ENCODE assay signal across 15 cellular contexts in genomic region chr16:718922-719321, GRCh38. TPM values are rescaled to one million over a fixed set of nuclear protein-coding genes. Genes with fewer than 3 reads are reported as not detected.
DNase-seq lines count a peak whose midpoint lies in the region; ATAC-seq and TF ChIP-seq lines count a peak whose summit lies in the region.
"Had no signal": no experiment of that assay in that cellular context is flagged by ENCODE, and none has a peak within 500 bp of the region (broad histone marks: within the 10 kb centered on the region; RNA-seq: fewer than 3 reads in every experiment).

No MANE protein-coding gene starts in this region.

- H2AK5ac ChIP-seq in IMR-90 (ENCODE audit: low read depth, low read length), result no peak overlapping the region; the same call in 1 of the 2 replicates

- H2BK120ac ChIP-seq in IMR-90 (ENCODE audit: low read depth, low read length), result no peak overlapping the region

- H3K4me3 Mint-ChIP-seq in CD4-positive, CD25-positive, alpha-beta regulatory T cell, result peak overlapping the region; percentile 86 to 93 (median 90)
- peak overlapping the region; percentile 68 for H3K4me3 Mint-ChIP-seq in activated naive CD8-positive, alpha-beta T cell treated with anti-CD3 and anti-CD28 coated beads for 36 hours
- peak overlapping the region; percentile 61 to 95 (median 84) for H3K4me3 Mint-ChIP-seq in naive thymus-derived CD8-positive, alpha-beta T cell

- no peak overlapping the region for H4K8ac ChIP-seq in IMR-90 (ENCODE audit: low read depth in 2 of 2, low read length in 2 of 2)

- no peak overlapping the region for H3K4me2 ChIP-seq in IMR-90 (ENCODE audit: low read depth, low read length)

- H3K27ac Mint-ChIP-seq in CD4-positive, CD25-positive, alpha-beta regulatory T cell, result peak overlapping the region; percentile 42 to 86 (median 58)
- peak overlapping the region; percentile 62 for H3K27ac Mint-ChIP-seq in activated naive CD8-positive, alpha-beta T cell treated with anti-CD3 and anti-CD28 coated beads for 36 hours
- H3K27ac Mint-ChIP-seq in naive thymus-derived CD8-positive, alpha-beta T cell, result peak overlapping the region; percentile 32 to 90 (median 78)

- H3K14ac ChIP-seq in IMR-90 (replicated peaks; ENCODE audit: low read depth, low read length), result no peak overlapping the region

- no peak for ATAC-seq in CD4-positive, CD25-positive, alpha-beta regulatory T cell (ENCODE audit: low read depth in 2 of 2)
- ATAC-seq in IMR-90 (ENCODE audit: low read depth), result no peak
- ATAC-seq in naive thymus-derived CD8-positive, alpha-beta T cell, result no peak

- no peaks in the 10 kb centered on the region for H3K9me3 ChIP-seq in CD4-positive, CD25-positive, alpha-beta regulatory T cell (ENCODE audit: control insufficient read depth in 2 of 2, low read length in 2 of 2)
- no peaks in the 10 kb centered on the region for H3K9me3 ChIP-seq in IMR-90 (ENCODE audit: control insufficient read depth, insufficient read depth, low read length)
- H3K9me3 ChIP-seq: stomach had no signal

- H2AFZ ChIP-seq in IMR-90 (replicated peaks; ENCODE audit: low read length, poor library complexity), result peak overlapping the region; percentile 43

- no peak for TF ChIP-seq RAD21 in IMR-90 (IDR thresholded peaks at IDR 0.05; ENCODE audit: low read length)

- TF ChIP-seq POLR2A in IMR-90 (IDR thresholded peaks at IDR 0.05; ENCODE audit: low read depth, low read length) (no peak), lower leg skin (IDR thresholded peaks at IDR 0.05) (no peak)

- BruUV-seq in IMR-90 (replicated peaks; lab: Mats Ljungman, UMichigan), result no TSS peak

- peaks cover 56% of the 10 kb centered on the region for H3K4me1 ChIP-seq in CD4-positive, CD25-positive, alpha-beta regulatory T cell (ENCODE audit: control insufficient read depth, insufficient read depth, low read length, poor library complexity, severe bottlenecking)
- H3K4me1 ChIP-seq in IMR-90 (ENCODE audit: control insufficient read depth, insufficient read depth, low read length), result peaks cover 21% of the 10 kb centered on the region

- no peak overlapping the region for H3K56ac ChIP-seq in IMR-90 (ENCODE audit: extremely low read depth, insufficient read depth, low read length)

- no peak overlapping the region for H3K4ac ChIP-seq in IMR-90 (ENCODE audit: low read depth, low read length)

- no peak for TF ChIP-seq CTCF in IMR-90 (conservative IDR thresholded peaks at IDR 0.05; ENCODE audit: low read depth, low read length)
- no peak for TF ChIP-seq CTCF in lower leg skin (IDR thresholded peaks at IDR 0.05)

- H2BK5ac ChIP-seq in IMR-90 (ENCODE audit: low read depth, low read length, poor library complexity, severe bottlenecking), result no peak overlapping the region

- H4K91ac ChIP-seq in IMR-90 (ENCODE audit: insufficient read depth, low read depth, low read length), result no peak overlapping the region

- POLR2A ChIA-PET in IMR-90 (lab: Charles Lee; ENCODE audit: unreplicated experiment), result no interaction called here
- POLR2A ChIA-PET in naive thymus-derived CD8-positive, alpha-beta T cell (lab: Charles Lee), result interaction anchor here (1.2 to 21.0 kb wide), 3 partner anchors 16 to 69 kb away, joined by 3 to 411 read pairs (median 21); partner anchors contain the start of genes CCDC78, CHTF18, CIAO3 and HAGHL

- peaks cover 5% of the 10 kb centered on the region for H3K27me3 Mint-ChIP-seq in CD4-positive, CD25-positive, alpha-beta regulatory T cell
- peaks cover 3% of the 10 kb centered on the region for H3K27me3 Mint-ChIP-seq in activated naive CD8-positive, alpha-beta T cell treated with anti-CD3 and anti-CD28 coated beads for 36 hours
- no peaks in the 10 kb centered on the region for H3K27me3 Mint-ChIP-seq in naive thymus-derived CD8-positive, alpha-beta T cell

- no peaks in the 10 kb centered on the region for H3K9me1 ChIP-seq in IMR-90 (ENCODE audit: insufficient read depth, low read length)

- H4K20me1 ChIP-seq in IMR-90 (ENCODE audit: insufficient read depth, low read length), result peaks cover 7% of the 10 kb centered on the region

- no peaks in the 10 kb centered on the region for H3K36me3 Mint-ChIP-seq in CD4-positive, CD25-positive, alpha-beta regulatory T cell
- H3K36me3 Mint-ChIP-seq in activated naive CD8-positive, alpha-beta T cell treated with anti-CD3 and anti-CD28 coated beads for 36 hours, result no peaks in the 10 kb centered on the region
- no peaks in the 10 kb centered on the region for H3K36me3 Mint-ChIP-seq in naive thymus-derived CD8-positive, alpha-beta T cell

- H3K23ac ChIP-seq in IMR-90 (ENCODE audit: low read depth, low read length), result no peak overlapping the region

- CTCF ChIA-PET in IMR-90 (lab: Yijun Ruan, JAX), result interaction anchor here (0.6 kb wide), 1 partner anchor 9 kb away, joined by 3 read pairs; no protein-coding TSS in a partner anchor

- no peak for DNase-seq in CD4-positive, CD25-positive, alpha-beta regulatory T cell
- DNase-seq in IMR-90 (no peak), anterior cingulate cortex (lab: John Stamatoyannopoulos, UW) (no peak), NCI-H345 treated with DMSO at 0.1 percent for 48 hours (lab: John Stamatoyannopoulos, UW; ENCODE audit: unreplicated experiment) (no peak), lower leg skin (ENCODE audit: low spot score in 2 of 2) (no peak)
- DNase-seq in activated naive CD8-positive, alpha-beta T cell treated with anti-CD3 and anti-CD28 coated beads for 36 hours, result no peak
- DNase-seq in naive thymus-derived CD8-positive, alpha-beta T cell, result no peak
- no peak for DNase-seq in stimulated activated CD4-positive, alpha-beta T cell treated with anti-CD3 and anti-CD28 coated beads, Interleukin-4, amount 100 ng/mL, for 4 hours
- DNase-seq: activated CD4-positive, alpha-beta T cell treated with anti-CD3 and anti-CD28 coated beads, Interleukin-2, amount 50 U/mL, for 4 hours; aorta; head of caudate nucleus; NCI-H1694; stimulated activated CD4-positive, alpha-beta T cell treated with anti-CD3 and anti-CD28 coated beads, Interleukin-2, amount 100 ng/mL, for 24 hours; stomach had no signal

- dilution Hi-C loops in IMR-90 (cut with HindIII; ENCODE audit: low sequenced_read_pairs, unreplicated experiment), result no loop called here

- no peaks in the 10 kb centered on the region for H3K36me3 ChIP-seq in CD4-positive, CD25-positive, alpha-beta regulatory T cell (ENCODE audit: control insufficient read depth, insufficient read depth, low read length)
- H3K36me3 ChIP-seq in IMR-90 (ENCODE audit: control insufficient read depth, insufficient read depth, low read length), result peaks cover 1% of the 10 kb centered on the region; the same call in 1 of the 2 replicates

- 86% methylated on average over 5 of the region's 6 CpGs; no CpG with 5 or more reads in 1 of the 2 experiments for WGBS in IMR-90 (ENCODE audit: extremely low coverage in 2 of 2, insufficient read length in 1 of 2), 2 experiments
- WGBS in lower leg skin, 2 donors, result 77 to 86% methylated on average over 6 of the region's 6 CpGs

- no peak overlapping the region for H2BK15ac ChIP-seq in IMR-90 (ENCODE audit: low read depth, low read length)

- H2BK20ac ChIP-seq in IMR-90 (ENCODE audit: low read depth, low read length), result no peak overlapping the region

- no peaks in the 10 kb centered on the region for H3K27me3 ChIP-seq in CD4-positive, CD25-positive, alpha-beta regulatory T cell (ENCODE audit: control insufficient read depth, insufficient read depth, low read length)
- H3K27me3 ChIP-seq in IMR-90 (ENCODE audit: control insufficient read depth, insufficient read depth, low read length), result no peaks in the 10 kb centered on the region

- no peak overlapping the region for H3K18ac ChIP-seq in IMR-90 (ENCODE audit: low read depth, low read length)

- in situ Hi-C loops in IMR-90 (cut with MboI; ENCODE audit: low sequenced_read_pairs), result loop anchor here (25.0 kb wide), 1 partner anchor 343 kb away; the partner anchor contains the start of gene SSTR5

- peaks cover 0 to 46% (median 10%) of the 10 kb centered on the region in 4 donors for H3K4me1 Mint-ChIP-seq in CD4-positive, CD25-positive, alpha-beta regulatory T cell
- peaks cover 20% of the 10 kb centered on the region for H3K4me1 Mint-ChIP-seq in activated naive CD8-positive, alpha-beta T cell treated with anti-CD3 and anti-CD28 coated beads for 36 hours
- H3K4me1 Mint-ChIP-seq in naive thymus-derived CD8-positive, alpha-beta T cell, result peaks cover 21 to 53% (median 44%) of the 10 kb centered on the region in 4 donors

- H3K79me1 ChIP-seq in IMR-90 (ENCODE audit: low read depth in 1 of 2, low read length in 2 of 2), result peaks cover 13 to 23% of the 10 kb centered on the region in 2 experiments

- H3K27ac ChIP-seq in CD4-positive, CD25-positive, alpha-beta regulatory T cell (ENCODE audit: insufficient read depth, low read length, poor library complexity, severe bottlenecking), result no peak overlapping the region
- no peak overlapping the region for H3K27ac ChIP-seq in IMR-90 (ENCODE audit: insufficient read depth, low read length)
- H3K27ac ChIP-seq: stomach had no signal

- H3K9me3 Mint-ChIP-seq in CD4-positive, CD25-positive, alpha-beta regulatory T cell, result no peaks in the 10 kb centered on the region
- no peaks in the 10 kb centered on the region for H3K9me3 Mint-ChIP-seq in activated naive CD8-positive, alpha-beta T cell treated with anti-CD3 and anti-CD28 coated beads for 36 hours
- no peaks in the 10 kb centered on the region for H3K9me3 Mint-ChIP-seq in naive thymus-derived CD8-positive, alpha-beta T cell

- H3K4me3 ChIP-seq in CD4-positive, CD25-positive, alpha-beta regulatory T cell (ENCODE audit: low read depth, low read length), result no peak overlapping the region
- no peak overlapping the region for H3K4me3 ChIP-seq in IMR-90 (ENCODE audit: insufficient read depth, low read depth, low read length)
- no peak overlapping the region for H3K4me3 ChIP-seq in lower leg skin (ENCODE audit: low read depth, poor library complexity, severe bottlenecking)
- H3K4me3 ChIP-seq: stomach had no signal

- H3K9ac ChIP-seq in IMR-90 (ENCODE audit: low read depth, low read length), result no peak overlapping the region

- peak overlapping the region; percentile 42 for H2AK9ac ChIP-seq in IMR-90 (replicated peaks; ENCODE audit: low read depth, low read length, poor library complexity)

- H4K5ac ChIP-seq in IMR-90 (ENCODE audit: low read depth, low read length), result no peak overlapping the region

- intact Hi-C loops in IMR-90 (cut with micrococcal nuclease) (no loop called here), lower leg skin (cut with DNase I; ENCODE audit: low total_unique reads) (loop anchor here (10.0 kb wide), 1 partner anchor 376 kb away; the partner anchor contains the start of gene C1QTNF8)

RNA-seq across cellular contexts. Expression of gene ANTKMT, which starts 2.0 kb away (rescaled TPM):
- total RNA-seq in CD4-positive, CD25-positive, alpha-beta regulatory T cell, result 13.6 TPM
- polyA plus RNA-seq in CD4-positive, CD25-positive, alpha-beta regulatory T cell, result 10 to 100 TPM; 60.3 to 85.9 (median 64.4) TPM
- total RNA-seq in IMR-90 (2012; rRNA removed) (7.3 and 7.5 TPM in 2 replicates), lower leg skin (10 to 100 TPM; 24.9 to 42.4 (median 32.1) TPM)
- polyA plus RNA-seq in IMR-90 (2012; rRNA removed), result 16.2 and 25.7 TPM in 2 replicates
- 62.9 and 94.1 TPM in 2 replicates for polyA plus RNA-seq in IMR-90 (2012; cell fraction: cytosol; rRNA removed)
- polyA plus RNA-seq in IMR-90 (2012; cell fraction: nucleus; rRNA removed; ENCODE audit: low replicate concordance), result 58.1 and 200 TPM in 2 replicates
- 10 to 100 TPM; 37.3 to 40.1 TPM for total RNA-seq in activated naive CD8-positive, alpha-beta T cell treated with anti-CD3 and anti-CD28 coated beads for 36 hours
- total RNA-seq in naive thymus-derived CD8-positive, alpha-beta T cell, result 10 to 100 TPM; 44.3 to 48.2 TPM
- 100 to 1,000 TPM in 2 of 3 donors, 10 to 100 TPM in 1; 93.5 to 128 (median 113) TPM for polyA plus RNA-seq in naive thymus-derived CD8-positive, alpha-beta T cell

RNA-seq across cellular contexts. Expression of gene METRN, which starts 4.0 kb away (rescaled TPM):
- total RNA-seq in CD4-positive, CD25-positive, alpha-beta regulatory T cell, result 4.6 TPM
- 10 to 100 TPM; 14.3 to 24.1 (median 17.7) TPM for polyA plus RNA-seq in CD4-positive, CD25-positive, alpha-beta regulatory T cell
- total RNA-seq in IMR-90 (2012; rRNA removed), result 6.1 and 8.6 TPM in 2 replicates
- polyA plus RNA-seq in IMR-90 (2012; rRNA removed), result 48.2 and 91.1 TPM in 2 replicates
- polyA plus RNA-seq in IMR-90 (2012; cell fraction: cytosol; rRNA removed), result 17.8 and 53.0 TPM in 2 replicates
- polyA plus RNA-seq in IMR-90 (2012; cell fraction: nucleus; rRNA removed; ENCODE audit: low replicate concordance), result 15.9 and 43.0 TPM in 2 replicates
- total RNA-seq in activated naive CD8-positive, alpha-beta T cell treated with anti-CD3 and anti-CD28 coated beads for 36 hours, result 10 to 100 TPM; 22.3 to 25.3 TPM
- total RNA-seq in naive thymus-derived CD8-positive, alpha-beta T cell, result 10 to 100 TPM; 13.1 to 14.4 TPM
- 10 to 100 TPM; 22.1 to 40.9 (median 35.8) TPM for polyA plus RNA-seq in naive thymus-derived CD8-positive, alpha-beta T cell
- total RNA-seq in lower leg skin, result 10 to 100 TPM; 24.2 to 48.4 (median 36.0) TPM

RNA-seq across cellular contexts. Expression of gene CCDC78, which starts 7.3 kb away (rescaled TPM):
- total RNA-seq in CD4-positive, CD25-positive, alpha-beta regulatory T cell, result 2.5 TPM
- polyA plus RNA-seq in CD4-positive, CD25-positive, alpha-beta regulatory T cell, result under 1 TPM; 0.37 to 0.70 (median 0.43) TPM
- total RNA-seq in IMR-90 (2012; rRNA removed) (0.54 and 0.56 TPM in 2 replicates), lower leg skin (under 1 TPM in 2 of 4 donors, not detected in 2; 0.52 to 0.55 TPM)
- polyA plus RNA-seq in IMR-90 (2012; rRNA removed), result 4.6 and 5.5 TPM in 2 replicates
- polyA plus RNA-seq in IMR-90 (2012; cell fraction: cytosol; rRNA removed), result 0.21 and 1.0 TPM in 2 replicates
- polyA plus RNA-seq in IMR-90 (2012; cell fraction: nucleus; rRNA removed; ENCODE audit: low replicate concordance), result 31.9 and 80.5 TPM in 2 replicates
- total RNA-seq in activated naive CD8-positive, alpha-beta T cell treated with anti-CD3 and anti-CD28 coated beads for 36 hours, result 1 to 10 TPM; 6.5 to 8.1 TPM
- 10 to 100 TPM; 12.0 to 15.1 TPM for total RNA-seq in naive thymus-derived CD8-positive, alpha-beta T cell
- polyA plus RNA-seq in naive thymus-derived CD8-positive, alpha-beta T cell, result 1 to 10 TPM in 2 of 3 donors, not detected in 1; 1.1 to 1.4 TPM

RNA-seq across cellular contexts. Expression of gene HAGHL, which starts 8.0 kb away (rescaled TPM):
- total RNA-seq in CD4-positive, CD25-positive, alpha-beta regulatory T cell, result 15.6 TPM
- polyA plus RNA-seq in CD4-positive, CD25-positive, alpha-beta regulatory T cell, result 1 to 10 TPM; 2.2 to 4.3 (median 3.2) TPM
- total RNA-seq in IMR-90 (2012; rRNA removed), result 3.0 and 3.1 TPM in 2 replicates
- polyA plus RNA-seq in IMR-90 (2012; rRNA removed), result 12.5 and 17.5 TPM in 2 replicates
- polyA plus RNA-seq in IMR-90 (2012; cell fraction: cytosol; rRNA removed), result 12.2 and 17.9 TPM in 2 replicates
- polyA plus RNA-seq in IMR-90 (2012; cell fraction: nucleus; rRNA removed; ENCODE audit: low replicate concordance), result 69.8 and 233 TPM in 2 replicates
- 10 to 100 TPM; 22.9 to 24.4 TPM for total RNA-seq in activated naive CD8-positive, alpha-beta T cell treated with anti-CD3 and anti-CD28 coated beads for 36 hours
- 10 to 100 TPM; 50.1 to 67.0 TPM for total RNA-seq in naive thymus-derived CD8-positive, alpha-beta T cell
- 1 to 10 TPM; 5.0 to 6.2 (median 6.0) TPM for polyA plus RNA-seq in naive thymus-derived CD8-positive, alpha-beta T cell
- 1 to 10 TPM; 4.5 to 6.3 (median 6.0) TPM for total RNA-seq in lower leg skin

RNA-seq across cellular contexts. Expression of gene FBXL16, which starts 13.3 kb away (rescaled TPM):
- 18.6 TPM for total RNA-seq in CD4-positive, CD25-positive, alpha-beta regulatory T cell
- 10 to 100 TPM in 1 of 4 donors, 1 to 10 TPM in 3; 8.5 to 10.5 (median 9.3) TPM for polyA plus RNA-seq in CD4-positive, CD25-positive, alpha-beta regulatory T cell
- total RNA-seq in IMR-90 (2012; rRNA removed), result 0.18 and 0.56 TPM in 2 replicates
- 2.2 and 3.0 TPM in 2 replicates for polyA plus RNA-seq in IMR-90 (2012; rRNA removed)
- 0.88 and 2.6 TPM in 2 replicates for polyA plus RNA-seq in IMR-90 (2012; cell fraction: cytosol; rRNA removed)
- 1.6 and 4.8 TPM in 2 replicates for polyA plus RNA-seq in IMR-90 (2012; cell fraction: nucleus; rRNA removed; ENCODE audit: low replicate concordance)
- 1 to 10 TPM; 3.2 to 6.0 TPM for total RNA-seq in activated naive CD8-positive, alpha-beta T cell treated with anti-CD3 and anti-CD28 coated beads for 36 hours
- total RNA-seq in naive thymus-derived CD8-positive, alpha-beta T cell, result 10 to 100 TPM; 28.4 to 29.3 TPM
- polyA plus RNA-seq in naive thymus-derived CD8-positive, alpha-beta T cell, result 10 to 100 TPM in 1 of 3 donors, 1 to 10 TPM in 2; 3.0 to 22.0 (median 9.5) TPM
- total RNA-seq in lower leg skin, result 10 to 100 TPM; 18.3 to 33.6 (median 25.2) TPM
- total RNA-seq: posterior vena cava had no signal
- polyA plus RNA-seq: aorta had no signal
